ENCODE assay signal across 2 cellular contexts in genomic region chr11:66606608-66607007, GRCh38. TPM values are rescaled to one million over a fixed set of nuclear protein-coding genes. Genes with fewer than 3 reads are reported as not detected.
"Had no signal": no experiment of that assay in that cellular context is flagged by ENCODE, and none has a peak within 500 bp of the region (broad histone marks: within the 10 kb centered on the region; RNA-seq: fewer than 3 reads in every experiment).

No MANE protein-coding gene starts in this region.

RNA-seq across cellular contexts. Expression of gene CCDC87, which starts 13.7 kb away (rescaled TPM):
- polyA plus RNA-seq: immature natural killer cell had no signal

RNA-seq across cellular contexts. Expression of gene CTSF, which starts 38.2 kb away (rescaled TPM):
- total RNA-seq: osteocyte had no signal
